13 cellular contexts compared by ENCODE assay signal in genomic region chr11:95556011-95556341, GRCh38.
A peak's percentile ranks its signal among the peaks of the same experiment; 100 is the strongest.
DNase-seq lines count a peak whose midpoint lies in the region; ATAC-seq and TF ChIP-seq lines count a peak whose summit lies in the region.
"Had no signal": no experiment of that assay in that cellular context is flagged by ENCODE, and none has a peak within 500 bp of the region (broad histone marks: within the 10 kb centered on the region; RNA-seq: fewer than 3 reads in every experiment).

No MANE protein-coding gene starts in this region.

- H3K79me1 ChIP-seq in trophoblast cell (ENCODE audit: low read length), result peaks cover 1% of the 10 kb centered on the region

- H3K36me3 Mint-ChIP-seq in activated naive CD8-positive, alpha-beta T cell, result peaks cover 2% of the 10 kb centered on the region
- H3K36me3 Mint-ChIP-seq in nephron (ENCODE audit: low read depth), result no peaks in the 10 kb centered on the region

- no peak overlapping the region for H2BK5ac ChIP-seq in trophoblast cell (ENCODE audit: low read depth, low read length, poor library complexity)

- H2BK12ac ChIP-seq in trophoblast cell (ENCODE audit: low read length), result no peak overlapping the region

- no peak overlapping the region for H4K91ac ChIP-seq in trophoblast cell (ENCODE audit: low read depth, low read length)

- H4K8ac ChIP-seq in trophoblast cell (ENCODE audit: low read depth, low read length), result no peak overlapping the region

- peak overlapping the region; percentile 91 for H3K27ac Mint-ChIP-seq in activated naive CD8-positive, alpha-beta T cell
- H3K27ac Mint-ChIP-seq in nephron, result peak overlapping the region; percentile 97
- H3K27ac Mint-ChIP-seq: HFFc6 had no signal

- H3K23ac ChIP-seq in trophoblast cell (ENCODE audit: low read length), result no peak overlapping the region

- H3K18ac ChIP-seq in trophoblast cell (ENCODE audit: low read length), result no peak overlapping the region

- H2BK120ac ChIP-seq in trophoblast cell (ENCODE audit: insufficient read depth, low read length, poor library complexity), result no peak overlapping the region

- H3K4me2 ChIP-seq in trophoblast cell (ENCODE audit: low read length), result no peak overlapping the region

- no peak overlapping the region for H4K12ac ChIP-seq in trophoblast cell (ENCODE audit: low read depth, low read length)

- no peaks in the 10 kb centered on the region for H3K27me3 ChIP-seq in upper lobe of right lung
- no peaks in the 10 kb centered on the region for H3K27me3 ChIP-seq in trophoblast cell (ENCODE audit: insufficient read depth, low read length)

- peaks cover 24% of the 10 kb centered on the region for H3K4me1 Mint-ChIP-seq in activated naive CD8-positive, alpha-beta T cell (ENCODE audit: low read depth)
- H3K4me1 Mint-ChIP-seq in nephron, result peaks cover 54% of the 10 kb centered on the region

- no peak overlapping the region for H2AFZ ChIP-seq in trophoblast cell (ENCODE audit: insufficient read depth, low read length, poor library complexity)

- peak; percentile 6 for ATAC-seq in GM19328 (IDR thresholded peaks at IDR 0.05; ENCODE audit: unreplicated experiment)
- no peak for ATAC-seq in upper lobe of right lung

- H3K27ac ChIP-seq in upper lobe of right lung, result no peak overlapping the region
- no peak overlapping the region for H3K27ac ChIP-seq in trophoblast cell (ENCODE audit: low read depth, low read length)
- H3K27ac ChIP-seq in substantia nigra (ENCODE audit: low read depth, low read length, poor library complexity, severe bottlenecking), result no peak overlapping the region
- H3K27ac ChIP-seq: C4-2B had no signal

- no peak overlapping the region for H3K9ac ChIP-seq in trophoblast cell (ENCODE audit: low read length)

- H2AK5ac ChIP-seq in trophoblast cell (ENCODE audit: low read length), result no peak overlapping the region

- DNase-seq in GM12865 (ENCODE audit: low read depth) (peak; percentile 63), upper lobe of right lung (no peak), trophoblast cell (no peak), substantia nigra (lab: John Stamatoyannopoulos, UW) (no peak)
- DNase-seq: activated CD8-positive, alpha-beta memory T cell treated with anti-CD3 and anti-CD28 coated beads, Interleukin-2, amount 50 U/mL, for 48 hours; HFFc6; kidney; NCI-H1092 treated with DMSO at 0.1 percent for 48 hours; NCI-H2227 treated with DMSO at 0.1 percent for 48 hours had no signal

- H3K36me3 ChIP-seq in upper lobe of right lung (no peaks in the 10 kb centered on the region), trophoblast cell (ENCODE audit: control insufficient read depth in 1 of 2, insufficient read depth in 2 of 2, low read length in 2 of 2) (no peaks in the 10 kb centered on the region)

- H3K4ac ChIP-seq in trophoblast cell (ENCODE audit: low read depth, low read length), result no peak overlapping the region

- no peaks in the 10 kb centered on the region for H3K27me3 Mint-ChIP-seq in activated naive CD8-positive, alpha-beta T cell
- no peaks in the 10 kb centered on the region for H3K27me3 Mint-ChIP-seq in nephron (ENCODE audit: low read depth)

- TF ChIP-seq CTCF in GM12865 (IDR thresholded peaks at IDR 0.05; ENCODE audit: insufficient read depth, low read depth, low read length, missing control alignments), result no peak
- TF ChIP-seq CTCF in nephron (IDR thresholded peaks at IDR 0.05; ENCODE audit: unreplicated experiment in 3 of 3), result no peak
- TF ChIP-seq CTCF in upper lobe of right lung (IDR thresholded peaks at IDR 0.05), result no peak

- no peaks in the 10 kb centered on the region for H3K9me3 Mint-ChIP-seq in activated naive CD8-positive, alpha-beta T cell (ENCODE audit: low read depth)
- H3K9me3 Mint-ChIP-seq in nephron, result no peaks in the 10 kb centered on the region
- H3K9me3 Mint-ChIP-seq: HFFc6 had no signal

- H3K9me3 ChIP-seq in upper lobe of right lung (no peaks in the 10 kb centered on the region), trophoblast cell (ENCODE audit: insufficient read depth, low read depth, low read length) (no peaks in the 10 kb centered on the region)

- H3K4me1 ChIP-seq in upper lobe of right lung, result no peaks in the 10 kb centered on the region
- peaks cover 7 to 14% of the 10 kb centered on the region in 2 experiments for H3K4me1 ChIP-seq in trophoblast cell (ENCODE audit: control insufficient read depth in 1 of 2, insufficient read depth in 2 of 2, low read length in 2 of 2)

- H3K14ac ChIP-seq in trophoblast cell (ENCODE audit: low read length), result no peak overlapping the region

- H3K79me2 ChIP-seq in trophoblast cell (ENCODE audit: control insufficient read depth, insufficient read depth, low read length, poor library complexity), result no peaks in the 10 kb centered on the region

- peak overlapping the region; percentile 25; the same call in 1 of the 2 replicates for H3K4me3 ChIP-seq in GM12865 (ENCODE audit: low read depth, low read length)
- no peak overlapping the region for H3K4me3 ChIP-seq in upper lobe of right lung
- H3K4me3 ChIP-seq in trophoblast cell (ENCODE audit: low read depth, low read length), result no peak overlapping the region

- peak overlapping the region; percentile 27 for H3K4me3 Mint-ChIP-seq in activated naive CD8-positive, alpha-beta T cell
- H3K4me3 Mint-ChIP-seq in nephron, result no peak overlapping the region
- H3K4me3 Mint-ChIP-seq: HFFc6 had no signal

- intact Hi-C loops in upper lobe of right lung (cut with DNase I), result no loop called here
